Comparison of ENCODE assay signal across 26 cellular contexts in the genomic region with DNA sequence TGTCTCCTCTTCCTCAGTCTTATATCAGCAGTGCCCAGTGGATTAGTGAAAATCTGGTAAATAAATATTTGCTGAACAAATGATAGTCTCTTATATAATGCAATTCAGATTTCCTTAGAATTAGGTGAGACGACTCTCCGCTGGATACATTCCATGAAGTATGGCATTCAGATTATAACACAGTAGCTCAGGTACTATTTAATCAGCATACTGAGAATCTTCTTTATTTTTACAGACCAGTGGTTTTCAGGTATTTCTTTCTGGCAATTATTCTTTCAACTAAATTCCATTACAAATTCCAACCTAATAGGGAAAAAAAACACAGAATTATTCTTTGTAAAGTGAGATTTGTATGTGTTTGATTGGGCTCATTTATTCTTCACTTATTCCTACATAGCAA.
"Had no signal": no experiment of that assay in that cellular context is flagged by ENCODE, and none has a peak within 500 bp of the region (broad histone marks: within the 10 kb centered on the region; RNA-seq: fewer than 3 reads in every experiment).

No MANE protein-coding gene starts in this region.

- H3K9me3 Mint-ChIP-seq: mesothelial cell of epicardium, naive B cell had no signal

- H3K4me3 Mint-ChIP-seq: mesothelial cell of epicardium; naive B cell; naive thymus-derived CD8-positive, alpha-beta T cell had no signal

- H3K4me1 Mint-ChIP-seq: naive B cell; naive thymus-derived CD8-positive, alpha-beta T cell had no signal

- H3K4me1 ChIP-seq: esophagus squamous epithelium, gastrocnemius medialis, heart left ventricle, left lung, lower lobe of right lung had no signal

- H3K36me3 ChIP-seq: esophagus squamous epithelium, gastrocnemius medialis, heart left ventricle, left lung, lower lobe of right lung had no signal

- DNase-seq: dermis blood vessel endothelial cell; dorsolateral prefrontal cortex; effector CD4-positive, alpha-beta T cell; effector memory CD4-positive, alpha-beta T cell; erythroblast; esophagus squamous epithelium; foreskin fibroblast; foreskin melanocyte; gastrocnemius medialis; heart left ventricle; hippocampal formation; islet precursor cell; kidney; kidney glomerular epithelial cell; left colon; left lung; left ventricle myocardium superior; lower lobe of right lung; mesenchymal stem cell; mucosa of descending colon; naive B cell; naive thymus-derived CD8-positive, alpha-beta T cell had no signal

- H3K27ac ChIP-seq: coronary artery, dorsolateral prefrontal cortex, epithelial cell of prostate, esophagus squamous epithelium, gastrocnemius medialis, heart left ventricle, left lung, lower lobe of right lung had no signal

- H3K27me3 ChIP-seq: dorsolateral prefrontal cortex, esophagus squamous epithelium, gastrocnemius medialis, heart left ventricle, left lung had no signal

- ATAC-seq: esophagus mucosa; gastrocnemius medialis; heart left ventricle; left colon; left lung; left ventricle myocardium superior; lower lobe of right lung; mucosa of descending colon; naive thymus-derived CD8-positive, alpha-beta T cell had no signal

- H3K4me3 ChIP-seq: coronary artery, dorsolateral prefrontal cortex, esophagus squamous epithelium, gastrocnemius medialis, heart left ventricle, left lung, lower lobe of right lung, mucosa of descending colon had no signal

- H3K27ac Mint-ChIP-seq: mesothelial cell of epicardium; naive B cell; naive thymus-derived CD8-positive, alpha-beta T cell had no signal

- H3K27me3 Mint-ChIP-seq: naive B cell; naive thymus-derived CD8-positive, alpha-beta T cell had no signal

- H3K9me3 ChIP-seq: esophagus squamous epithelium, gastrocnemius medialis, heart left ventricle, left lung, lower lobe of right lung, mucosa of descending colon had no signal

- H3K36me3 Mint-ChIP-seq: mesothelial cell of epicardium; naive B cell; naive thymus-derived CD8-positive, alpha-beta T cell had no signal
